20 cellular contexts compared by ENCODE assay signal in genomic region chr16:68372806-68373205, GRCh38.
"Had no signal": no experiment of that assay in that cellular context is flagged by ENCODE, and none has a peak within 500 bp of the region (broad histone marks: within the 10 kb centered on the region; RNA-seq: fewer than 3 reads in every experiment).

No MANE protein-coding gene starts in this region.

- H3K36me3 Mint-ChIP-seq: natural killer cell; stimulated activated effector memory CD8-positive, alpha-beta T cell treated with anti-CD3 and anti-CD28 coated beads, Interleukin-12 subunit alpha, Interleukin-12 subunit beta, amount 100 ng/mL, for 72 hours; type B pancreatic cell had no signal

- H3K4me1 ChIP-seq: psoas muscle had no signal

- H3K27ac Mint-ChIP-seq: natural killer cell; stimulated activated effector memory CD8-positive, alpha-beta T cell treated with anti-CD3 and anti-CD28 coated beads, Interleukin-12 subunit alpha, Interleukin-12 subunit beta, amount 100 ng/mL, for 72 hours; type B pancreatic cell had no signal

- ATAC-seq: esophagus mucosa; gastrocnemius medialis; heart right ventricle; left lobe of liver; mucosa of descending colon; natural killer cell; psoas muscle; right lobe of liver; stimulated activated effector memory CD8-positive, alpha-beta T cell treated with anti-CD3 and anti-CD28 coated beads, Interleukin-12 subunit alpha, Interleukin-12 subunit beta, amount 100 ng/mL, for 72 hours; stimulated activated naive CD8-positive, alpha-beta T cell treated with anti-CD3 and anti-CD28 coated beads, Interleukin-15, Interleukin-2, amounts not matched to agents 100 U/mL and 50 U/mL, for 24 hours had no signal

- H3K27me3 Mint-ChIP-seq: type B pancreatic cell had no signal

- H3K27ac ChIP-seq: gastrocnemius medialis, heart right ventricle, psoas muscle, right lobe of liver, suprapubic skin, thyroid gland had no signal

- H3K4me3 ChIP-seq: dorsolateral prefrontal cortex, gastrocnemius medialis, heart right ventricle, mucosa of descending colon, psoas muscle, right lobe of liver, suprapubic skin, thyroid gland had no signal

- DNase-seq: cortex of kidney; effector CD8-positive, alpha-beta T cell; gastrocnemius medialis; heart right ventricle; hypothalamus; natural killer cell; retina; stimulated activated CD4-positive, alpha-beta T cell treated with anti-CD3 and anti-CD28 coated beads, Interleukin-4, amount 100 ng/mL, for 1 hour; stimulated activated CD8-positive, alpha-beta memory T cell treated with anti-CD3 and anti-CD28 coated beads, Interleukin-4, amount 100 ng/mL, for 48 hours; stimulated activated naive CD8-positive, alpha-beta T cell treated with anti-CD3 and anti-CD28 coated beads, Interleukin-15, Interleukin-2, amounts not matched to agents 100 U/mL and 50 U/mL, for 24 hours; thyroid gland had no signal

- H3K9me3 ChIP-seq: gastrocnemius medialis, heart right ventricle, mucosa of descending colon, psoas muscle, right lobe of liver, suprapubic skin, thyroid gland had no signal

- H3K27me3 ChIP-seq: dorsolateral prefrontal cortex, gastrocnemius medialis, right lobe of liver, suprapubic skin, thyroid gland had no signal

- H3K9me3 Mint-ChIP-seq: natural killer cell; stimulated activated effector memory CD8-positive, alpha-beta T cell treated with anti-CD3 and anti-CD28 coated beads, Interleukin-12 subunit alpha, Interleukin-12 subunit beta, amount 100 ng/mL, for 72 hours; type B pancreatic cell had no signal

- H3K36me3 ChIP-seq: gastrocnemius medialis, heart right ventricle, right lobe of liver, suprapubic skin, thyroid gland had no signal

- H3K4me3 Mint-ChIP-seq: natural killer cell; stimulated activated effector memory CD8-positive, alpha-beta T cell treated with anti-CD3 and anti-CD28 coated beads, Interleukin-12 subunit alpha, Interleukin-12 subunit beta, amount 100 ng/mL, for 72 hours; type B pancreatic cell had no signal
